18 cellular contexts compared by ENCODE assay signal in genomic region chr15:70488941-70489848, GRCh38.
"Had no signal": no experiment of that assay in that cellular context is flagged by ENCODE, and none has a peak within 500 bp of the region (broad histone marks: within the 10 kb centered on the region; RNA-seq: fewer than 3 reads in every experiment).

No MANE protein-coding gene starts in this region.

- H3K4me3 ChIP-seq: cardiac muscle cell, dorsolateral prefrontal cortex, tibial artery had no signal

- H3K27ac ChIP-seq: cardiac muscle cell, dorsolateral prefrontal cortex, tibial artery had no signal

- H3K36me3 Mint-ChIP-seq: memory B cell; naive thymus-derived CD8-positive, alpha-beta T cell had no signal

- H3K27ac Mint-ChIP-seq: activated CD8-positive, alpha-beta T cell treated with anti-CD3 and anti-CD28 coated beads, Interleukin-2, amount 10 ng/mL, durations not matched to agents 7 days and 5 days; activated naive CD4-positive, alpha-beta T cell treated with anti-CD3 and anti-CD28 coated beads, Interleukin-2, amount 50 U/mL, for 72 hours; memory B cell had no signal

- H3K27me3 ChIP-seq: dorsolateral prefrontal cortex, tibial artery had no signal

- H3K4me3 Mint-ChIP-seq: activated CD8-positive, alpha-beta T cell treated with anti-CD3 and anti-CD28 coated beads, Interleukin-2, amount 10 ng/mL, durations not matched to agents 7 days and 5 days; activated T-cell treated with anti-CD3 and anti-CD28 coated beads, Interleukin-2, amount 50 U/mL, for 4 hours; memory B cell had no signal

- ATAC-seq: activated CD8-positive, alpha-beta T cell treated with anti-CD3 and anti-CD28 coated beads, Interleukin-2, amount 10 ng/mL, durations not matched to agents 7 days and 5 days; activated naive CD4-positive, alpha-beta T cell treated with anti-CD3 and anti-CD28 coated beads, Interleukin-2, amount 50 U/mL, for 72 hours; activated T-cell treated with anti-CD3 and anti-CD28 coated beads, Interleukin-2, amount 50 U/mL, for 4 hours; naive thymus-derived CD8-positive, alpha-beta T cell had no signal

- H3K36me3 ChIP-seq: cardiac muscle cell, tibial artery had no signal

- H3K9me3 ChIP-seq: tibial artery had no signal

- DNase-seq: activated CD4-positive, alpha-beta T cell treated with anti-CD3 and anti-CD28 coated beads for 48 hours; activated CD4-positive, CD25-positive, alpha-beta regulatory T cell; activated CD8-positive, alpha-beta T cell treated with anti-CD3 and anti-CD28 coated beads, Interleukin-2, amount 10 ng/mL, durations not matched to agents 7 days and 5 days; activated effector memory CD4-positive, alpha-beta T cell treated with anti-CD3 and anti-CD28 coated beads, Interleukin-2, amount 50 U/mL, for 16 hours; activated T-cell treated with anti-CD3 and anti-CD28 coated beads, Interleukin-2, amount 50 U/mL, for 4 hours; amygdala; naive thymus-derived CD8-positive, alpha-beta T cell; nucleus accumbens; stimulated activated CD4-positive, alpha-beta T cell treated with anti-CD3 and anti-CD28 coated beads, Interleukin-1b, Interleukin-23, amount 100 ng/mL, for 48 hours; stimulated activated CD8-positive, alpha-beta memory T cell treated with anti-CD3 and anti-CD28 coated beads, Interleukin-4, amount 100 ng/mL, for 48 hours; stimulated activated naive CD4-positive, alpha-beta T cell; substantia nigra; T-helper 9 cell; tibial artery had no signal

- H3K9me3 Mint-ChIP-seq: activated T-cell treated with anti-CD3 and anti-CD28 coated beads, Interleukin-2, amount 50 U/mL, for 4 hours; memory B cell; naive thymus-derived CD8-positive, alpha-beta T cell had no signal
